ENCODE assay signal across 23 cellular contexts in the genomic region with DNA sequence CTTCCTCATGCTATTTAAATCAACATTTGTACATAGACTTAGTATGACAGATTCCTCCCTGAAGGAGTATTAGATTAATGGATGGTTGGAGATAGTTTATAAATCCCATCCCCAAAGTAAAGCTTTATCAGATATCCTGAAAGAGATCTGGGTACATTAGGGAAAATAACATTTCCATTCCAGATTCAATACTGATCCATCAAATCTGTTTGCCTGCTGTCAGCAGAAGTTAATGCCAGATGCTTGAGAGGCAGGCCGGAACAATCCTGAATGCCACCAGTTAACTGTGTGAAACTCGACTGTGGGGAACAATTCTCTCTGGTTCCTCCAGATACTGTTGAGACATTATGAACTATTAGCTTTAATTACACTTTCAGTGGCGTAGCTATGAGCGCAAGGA.
DNase-seq lines count a peak whose midpoint lies in the region; ATAC-seq and TF ChIP-seq lines count a peak whose summit lies in the region.
"Had no signal": no experiment of that assay in that cellular context is flagged by ENCODE, and none has a peak within 500 bp of the region (broad histone marks: within the 10 kb centered on the region; RNA-seq: fewer than 3 reads in every experiment).

No MANE protein-coding gene starts in this region.

- H3K9me3 ChIP-seq in WERI-Rb-1 (ENCODE audit: severe bottlenecking) = no peaks in the 10 kb centered on the region
- H3K9me3 ChIP-seq: A549 had no signal

- TF ChIP-seq CTCF in GM23338 (conservative IDR thresholded peaks at IDR 0.05; ENCODE audit: low read depth in 2 of 2) (no peak), WERI-Rb-1 (IDR thresholded peaks at IDR 0.05; ENCODE audit: low read depth, low read length) (no peak), mesothelial cell of epicardium (IDR thresholded peaks at IDR 0.05; ENCODE audit: unreplicated experiment) (no peak), omental fat pad (IDR thresholded peaks at IDR 0.05) (no peak)

- no peaks in the 10 kb centered on the region for H4K20me1 ChIP-seq in GM23338 (replicated peaks; ENCODE audit: insufficient read depth)

- H3K79me2 ChIP-seq in GM23338 (replicated peaks; ENCODE audit: insufficient read depth) = no peaks in the 10 kb centered on the region

- H3K4me3 Mint-ChIP-seq in GM23338 (no peak overlapping the region), mesothelial cell of epicardium (no peak overlapping the region)

- H3K27ac Mint-ChIP-seq in GM23338 (no peak overlapping the region), mesothelial cell of epicardium (peak overlapping the region; percentile 62)

- ATAC-seq in GM23338 (no peak), omental fat pad (ENCODE audit: low FRiP score) (no peak), GM18858 (IDR thresholded peaks at IDR 0.05; ENCODE audit: unreplicated experiment) (no peak)
- ATAC-seq: A549, Panc1 had no signal

- H3K27me3 ChIP-seq in GM23338 (ENCODE audit: insufficient read depth) (no peaks in the 10 kb centered on the region), WERI-Rb-1 (ENCODE audit: insufficient read depth, low read depth, severe bottlenecking) (no peaks in the 10 kb centered on the region)

- no peaks in the 10 kb centered on the region for H3K9me2 ChIP-seq in GM23338 (ENCODE audit: insufficient read depth)

- H3K4me1 Mint-ChIP-seq in GM23338 = peaks cover 17% of the 10 kb centered on the region
- H3K4me1 Mint-ChIP-seq in mesothelial cell of epicardium = peaks cover 16% of the 10 kb centered on the region

- H2AFZ ChIP-seq in GM23338 = peak overlapping the region; percentile 38; the same call in 1 of the 2 replicates

- no peak overlapping the region for H3K4me2 ChIP-seq in GM23338
- H3K4me2 ChIP-seq: A549 had no signal

- H3F3A ChIP-seq in GM23338 (replicated peaks; ENCODE audit: low read depth) = no peaks in the 10 kb centered on the region

- H3K36me3 ChIP-seq in GM23338 (ENCODE audit: insufficient read depth) (no peaks in the 10 kb centered on the region), WERI-Rb-1 (no peaks in the 10 kb centered on the region)

- H3K4me3 ChIP-seq in GM23338 = no peak overlapping the region
- H3K4me3 ChIP-seq in WERI-Rb-1 (ENCODE audit: low read depth, low read length) = no peak overlapping the region
- H3K4me3 ChIP-seq: A549 had no signal

- H3K36me3 Mint-ChIP-seq in GM23338 (ENCODE audit: low read depth) (peaks cover 1% of the 10 kb centered on the region; the same call in 2 of the 3 replicates), mesothelial cell of epicardium (peaks cover 2% of the 10 kb centered on the region)

- DNase-seq in Ammon's horn (ENCODE audit: low spot score) (peak; percentile 5), GM23338 (ENCODE audit: low spot score) (no peak), WERI-Rb-1 (peak; percentile 21), mesothelial cell of epicardium (ENCODE audit: low spot score in 2 of 2, unreplicated experiment in 2 of 2) (no peak), omental fat pad (ENCODE audit: low spot score) (no peak), dedifferentiated amniotic fluid mesenchymal stem cell (ENCODE audit: extremely low spot score) (no peak)
- DNase-seq: Calu3, DMS53, GOT3, HCEC 1CT, KBM-7, NCI-H1105, NCI-H1436 treated with DMSO at 0.1 percent for 48 hours, NCI-H187 treated with DMSO at 0.1 percent for 48 hours, NCI-H2171 treated with DMSO at 0.1 percent for 48 hours, NCI-H345, NCI-H774, SHP77, SW 1271 had no signal

- peaks cover 7% of the 10 kb centered on the region for H3K4me1 ChIP-seq in GM23338 (ENCODE audit: insufficient read depth)
- H3K4me1 ChIP-seq: A549 had no signal

- H3K27ac ChIP-seq in GM23338 (ENCODE audit: low read depth) (no peak overlapping the region), WERI-Rb-1 (no peak overlapping the region)
- H3K27ac ChIP-seq: A549, RWPE1 had no signal

- H3K9me3 Mint-ChIP-seq in GM23338 (peaks cover 1% of the 10 kb centered on the region; the same call in 1 of the 3 replicates), mesothelial cell of epicardium (peaks cover 5% of the 10 kb centered on the region)

- H3K27me3 Mint-ChIP-seq in GM23338 (ENCODE audit: insufficient read depth, low read depth, poor library complexity) (no peaks in the 10 kb centered on the region), mesothelial cell of epicardium (ENCODE audit: low read depth) (peaks cover 7% of the 10 kb centered on the region)

TF ChIP-seq in GM23338, 12 proteins besides CTCF, POLR2A, EP300 and RAD21 (continues in another document):
- TF ChIP-seq NANOG (IDR thresholded peaks at IDR 0.05; ENCODE audit: borderline replicate concordance) (no peak), POLR2AphosphoS5 (IDR thresholded peaks at IDR 0.05; ENCODE audit: low read depth) (no peak), CREB1 (CRISPR knock-in tag; IDR thresholded peaks at IDR 0.05; ENCODE audit: low read depth) (no peak), ZNF114 (CRISPR knock-in tag; IDR thresholded peaks at IDR 0.05) (no peak), EZH2phosphoT487 (IDR thresholded peaks at IDR 0.05; ENCODE audit: unreplicated experiment) (no peak), ZNF331 (CRISPR knock-in tag; IDR thresholded peaks at IDR 0.05; ENCODE audit: low read depth) (no peak), EZH2 (IDR thresholded peaks at IDR 0.05; ENCODE audit: low read depth, unreplicated experiment) (no peak), STAT1 (IDR thresholded peaks at IDR 0.05; ENCODE audit: unreplicated experiment) (no peak), JUNB (IDR thresholded peaks at IDR 0.05; ENCODE audit: unreplicated experiment) (no peak)
- TF ChIP-seq, protein P1, sequence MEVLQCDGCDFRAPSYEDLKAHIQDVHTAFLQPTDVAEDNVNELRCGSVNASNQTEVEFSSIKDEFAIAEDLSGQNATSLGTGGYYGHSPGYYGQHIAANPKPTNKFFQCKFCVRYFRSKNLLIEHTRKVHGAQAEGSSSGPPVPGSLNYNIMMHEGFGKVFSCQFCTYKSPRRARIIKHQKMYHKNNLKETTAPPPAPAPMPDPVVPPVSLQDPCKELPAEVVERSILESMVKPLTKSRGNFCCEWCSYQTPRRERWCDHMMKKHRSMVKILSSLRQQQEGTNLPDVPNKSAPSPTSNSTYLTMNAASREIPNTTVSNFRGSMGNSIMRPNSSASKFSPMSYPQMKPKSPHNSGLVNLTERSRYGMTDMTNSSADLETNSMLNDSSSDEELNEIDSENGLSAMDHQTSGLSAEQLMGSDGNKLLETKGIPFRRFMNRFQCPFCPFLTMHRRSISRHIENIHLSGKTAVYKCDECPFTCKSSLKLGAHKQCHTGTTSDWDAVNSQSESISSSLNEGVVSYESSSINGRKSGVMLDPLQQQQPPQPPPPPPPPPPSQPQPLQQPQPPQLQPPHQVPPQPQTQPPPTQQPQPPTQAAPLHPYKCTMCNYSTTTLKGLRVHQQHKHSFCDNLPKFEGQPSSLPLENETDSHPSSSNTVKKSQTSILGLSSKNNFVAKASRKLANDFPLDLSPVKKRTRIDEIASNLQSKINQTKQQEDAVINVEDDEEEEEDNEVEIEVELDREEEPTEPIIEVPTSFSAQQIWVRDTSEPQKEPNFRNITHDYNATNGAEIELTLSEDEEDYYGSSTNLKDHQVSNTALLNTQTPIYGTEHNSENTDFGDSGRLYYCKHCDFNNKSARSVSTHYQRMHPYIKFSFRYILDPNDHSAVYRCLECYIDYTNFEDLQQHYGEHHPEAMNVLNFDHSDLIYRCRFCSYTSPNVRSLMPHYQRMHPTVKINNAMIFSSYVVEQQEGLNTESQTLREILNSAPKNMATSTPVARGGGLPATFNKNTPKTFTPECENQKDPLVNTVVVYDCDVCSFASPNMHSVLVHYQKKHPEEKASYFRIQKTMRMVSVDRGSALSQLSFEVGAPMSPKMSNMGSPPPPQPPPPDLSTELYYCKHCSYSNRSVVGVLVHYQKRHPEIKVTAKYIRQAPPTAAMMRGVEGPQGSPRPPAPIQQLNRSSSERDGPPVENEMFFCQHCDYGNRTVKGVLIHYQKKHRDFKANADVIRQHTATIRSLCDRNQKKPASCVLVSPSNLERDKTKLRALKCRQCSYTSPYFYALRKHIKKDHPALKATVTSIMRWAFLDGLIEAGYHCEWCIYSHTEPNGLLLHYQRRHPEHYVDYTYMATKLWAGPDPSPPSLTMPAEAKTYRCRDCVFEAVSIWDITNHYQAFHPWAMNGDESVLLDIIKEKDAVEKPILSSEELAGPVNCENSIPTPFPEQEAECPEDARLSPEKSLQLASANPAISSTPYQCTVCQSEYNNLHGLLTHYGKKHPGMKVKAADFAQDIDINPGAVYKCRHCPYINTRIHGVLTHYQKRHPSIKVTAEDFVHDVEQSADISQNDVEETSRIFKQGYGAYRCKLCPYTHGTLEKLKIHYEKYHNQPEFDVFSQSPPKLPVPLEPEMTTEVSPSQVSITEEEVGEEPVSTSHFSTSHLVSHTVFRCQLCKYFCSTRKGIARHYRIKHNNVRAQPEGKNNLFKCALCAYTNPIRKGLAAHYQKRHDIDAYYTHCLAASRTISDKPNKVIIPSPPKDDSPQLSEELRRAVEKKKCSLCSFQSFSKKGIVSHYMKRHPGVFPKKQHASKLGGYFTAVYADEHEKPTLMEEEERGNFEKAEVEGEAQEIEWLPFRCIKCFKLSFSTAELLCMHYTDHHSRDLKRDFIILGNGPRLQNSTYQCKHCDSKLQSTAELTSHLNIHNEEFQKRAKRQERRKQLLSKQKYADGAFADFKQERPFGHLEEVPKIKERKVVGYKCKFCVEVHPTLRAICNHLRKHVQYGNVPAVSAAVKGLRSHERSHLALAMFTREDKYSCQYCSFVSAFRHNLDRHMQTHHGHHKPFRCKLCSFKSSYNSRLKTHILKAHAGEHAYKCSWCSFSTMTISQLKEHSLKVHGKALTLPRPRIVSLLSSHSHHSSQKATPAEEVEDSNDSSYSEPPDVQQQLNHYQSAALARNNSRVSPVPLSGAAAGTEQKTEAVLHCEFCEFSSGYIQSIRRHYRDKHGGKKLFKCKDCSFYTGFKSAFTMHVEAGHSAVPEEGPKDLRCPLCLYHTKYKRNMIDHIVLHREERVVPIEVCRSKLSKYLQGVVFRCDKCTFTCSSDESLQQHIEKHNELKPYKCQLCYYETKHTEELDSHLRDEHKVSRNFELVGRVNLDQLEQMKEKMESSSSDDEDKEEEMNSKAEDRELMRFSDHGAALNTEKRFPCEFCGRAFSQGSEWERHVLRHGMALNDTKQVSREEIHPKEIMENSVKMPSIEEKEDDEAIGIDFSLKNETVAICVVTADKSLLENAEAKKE (CRISPR knock-in tag; IDR thresholded peaks at IDR 0.05) = no peak
- TF ChIP-seq, protein P2, sequence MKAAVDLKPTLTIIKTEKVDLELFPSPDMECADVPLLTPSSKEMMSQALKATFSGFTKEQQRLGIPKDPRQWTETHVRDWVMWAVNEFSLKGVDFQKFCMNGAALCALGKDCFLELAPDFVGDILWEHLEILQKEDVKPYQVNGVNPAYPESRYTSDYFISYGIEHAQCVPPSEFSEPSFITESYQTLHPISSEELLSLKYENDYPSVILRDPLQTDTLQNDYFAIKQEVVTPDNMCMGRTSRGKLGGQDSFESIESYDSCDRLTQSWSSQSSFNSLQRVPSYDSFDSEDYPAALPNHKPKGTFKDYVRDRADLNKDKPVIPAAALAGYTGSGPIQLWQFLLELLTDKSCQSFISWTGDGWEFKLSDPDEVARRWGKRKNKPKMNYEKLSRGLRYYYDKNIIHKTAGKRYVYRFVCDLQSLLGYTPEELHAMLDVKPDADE (IDR thresholded peaks at IDR 0.05) = no peak

Comparison
In these comparisons a context has a peak if more than half of its experiments do, and no peak if none do; other contexts are left out.
1. DNase-seq: peak in Ammon's horn (single experiment) and WERI-Rb-1 (single experiment); none in GM23338 (single experiment), mesothelial cell of epicardium (0 of 2), omental fat pad (single experiment) and dedifferentiated amniotic fluid mesenchymal stem cell (single experiment).